ENCODE assay signal across 1 cellular context in genomic region chr9:128254855-128255759, GRCh38.
TF ChIP-seq lines count a peak whose summit lies in the region.

No MANE protein-coding gene starts in this region.

TF ChIP-seq in GM12878, 131 proteins besides CTCF, POLR2A, EP300 and RAD21 (continued from another document):
- TF ChIP-seq BCLAF1 (IDR thresholded peaks at IDR 0.05) (no peak), ETV6 (conservative IDR thresholded peaks at IDR 0.05 in 1 of 2, IDR thresholded peaks at IDR 0.05 in 1 of 2; ENCODE audit: borderline replicate concordance in 1 of 2, low read depth in 1 of 2) (no peak), ATF2 (IDR thresholded peaks at IDR 0.05; ENCODE audit: low read length) (no peak), BHLHE40 (IDR thresholded peaks at IDR 0.05; ENCODE audit: borderline replicate concordance in 1 of 2, low read depth in 2 of 2, low read length in 1 of 2) (no peak), HCFC1 (IDR thresholded peaks at IDR 0.05; ENCODE audit: low read length) (no peak), MAX (IDR thresholded peaks at IDR 0.05; ENCODE audit: low read depth, low read length) (no peak), EZH2 (IDR thresholded peaks at IDR 0.05; ENCODE audit: borderline replicate concordance, control insufficient read depth, low read depth, low read length) (no peak), SKIL (IDR thresholded peaks at IDR 0.05; ENCODE audit: low read depth, poor library complexity, severe bottlenecking) (no peak), MEF2B (IDR thresholded peaks at IDR 0.05; ENCODE audit: partially characterized antibody, poor library complexity, severe bottlenecking) (no peak), NBN (IDR thresholded peaks at IDR 0.05) (no peak), MEF2A (IDR thresholded peaks at IDR 0.05; ENCODE audit: insufficient read depth, low read depth, low read length) (no peak), RCOR1 (conservative IDR thresholded peaks at IDR 0.05; ENCODE audit: low read depth, low read length) (no peak), SIN3A (IDR thresholded peaks at IDR 0.05; ENCODE audit: low read depth, low read length) (no peak), NFYA (IDR thresholded peaks at IDR 0.05; ENCODE audit: borderline replicate concordance, low read depth, low read length) (no peak), RBBP5 (conservative IDR thresholded peaks at IDR 0.05) (no peak), USF2 (IDR thresholded peaks at IDR 0.05; ENCODE audit: borderline replicate concordance, low read depth, low read length) (no peak), WRNIP1 (IDR thresholded peaks at IDR 0.05; ENCODE audit: borderline replicate concordance, low read depth, low read length) (no peak), CHD4 (IDR thresholded peaks at IDR 0.05) (no peak), HDAC6 (IDR thresholded peaks at IDR 0.05; ENCODE audit: unreplicated experiment) (no peak), RB1 (IDR thresholded peaks at IDR 0.05; ENCODE audit: borderline replicate concordance) (no peak), IRF5 (IDR thresholded peaks at IDR 0.05; ENCODE audit: borderline replicate concordance) (no peak)
TF ChIP-seq in GM12878: peak in this region for 13.
